8 cellular contexts compared by ENCODE assay signal in genomic region chr12:124321040-124321481, GRCh38. TPM values are rescaled to one million over a fixed set of nuclear protein-coding genes. Genes with fewer than 3 reads are reported as not detected.
A peak's percentile ranks its signal among the peaks of the same experiment; 100 is the strongest.
DNase-seq lines count a peak whose midpoint lies in the region; ATAC-seq and TF ChIP-seq lines count a peak whose summit lies in the region.

No MANE protein-coding gene starts in this region.

- no peak overlapping the region for H3K4me3 ChIP-seq in A673 (ENCODE audit: low read depth, low read length, poor library complexity, severe bottlenecking)
- no peak overlapping the region for H3K4me3 ChIP-seq in sigmoid colon

- TF ChIP-seq CTCF in A673 (conservative IDR thresholded peaks at IDR 0.05; ENCODE audit: low read depth, low read length): peak; percentile 86
- TF ChIP-seq CTCF in GM13976 (IDR thresholded peaks at IDR 0.05; ENCODE audit: borderline replicate concordance, control extremely low read depth, extremely low read depth, insufficient read depth, missing control alignments): peak; percentile 92
- TF ChIP-seq CTCF in sigmoid colon (IDR thresholded peaks at IDR 0.05): peak; percentile 64 to 93 (median 89)

- TF ChIP-seq EP300 in sigmoid colon (IDR thresholded peaks at IDR 0.05): no peak

- CTCF ChIA-PET in A673 (lab: Charles Lee): no interaction called here

- POLR2A ChIA-PET in A673 (lab: Charles Lee; ENCODE audit: low non-redundant PET): no interaction called here

- no peak overlapping the region for H3K27ac ChIP-seq in A673 (ENCODE audit: low read depth, low read length, poor library complexity, severe bottlenecking)
- peak overlapping the region in 2 of 4 donors; percentile 0 to 22 for H3K27ac ChIP-seq in sigmoid colon

- ATAC-seq in HG03354 (IDR thresholded peaks at IDR 0.05; ENCODE audit: poor library complexity, severe bottlenecking, unreplicated experiment): peak; percentile 78
- ATAC-seq in left ventricle myocardium superior: peak; percentile 78
- no peak for ATAC-seq in GM21576 (IDR thresholded peaks at IDR 0.05; ENCODE audit: unreplicated experiment)

- H3K4me1 ChIP-seq in A673 (ENCODE audit: insufficient read depth, low read length, poor library complexity, severe bottlenecking) (no peaks in the 10 kb centered on the region), sigmoid colon (peaks cover 0 to 11% (median 5%) of the 10 kb centered on the region in 4 donors)

- TF ChIP-seq POLR2A in sigmoid colon (IDR thresholded peaks at IDR 0.05): no peak

- H3K36me3 ChIP-seq in A673 (ENCODE audit: insufficient read depth, low read length, poor library complexity, severe bottlenecking) (peaks cover 30% of the 10 kb centered on the region), sigmoid colon (peaks cover 26 to 35% (median 27%) of the 10 kb centered on the region in 4 donors)

- DNase-seq in A673 (ENCODE audit: low spot score) (peak; percentile 56), GM13976 (ENCODE audit: low spot score) (peak; percentile 88), T-helper 1 cell (peak in 4 of 5 donors; percentile 28 to 44 (median 32)), amniotic epithelial cell (ENCODE audit: low read depth) (peak; percentile 34), left ventricle myocardium superior (peak; percentile 82), sigmoid colon (no peak)

- intact Hi-C loops in A673 (cut with micrococcal nuclease; ENCODE audit: unreplicated experiment) (loop anchor here (1.0 to 5.0 kb wide), 3 partner anchors 146 to 284 kb away; no protein-coding TSS in a partner anchor), left ventricle myocardium superior (cut with micrococcal nuclease) (loop anchor here (5.0 kb wide), 1 partner anchor 284 kb away; no protein-coding TSS in a partner anchor), sigmoid colon (cut with DNase I) (loop anchor here (2.0 to 10.0 kb wide), 3 partner anchors 269 to 454 kb away; no protein-coding TSS in a partner anchor)

- no TSS peak for BruUV-seq in A673 (replicated peaks; lab: Mats Ljungman, UMichigan)

- WGBS in sigmoid colon, 2 donors: 26 to 35% methylated on average over 6 of the region's 6 CpGs

- in situ Hi-C loops in GM13976 (cut with MboI; ENCODE audit: low sequenced_read_pairs, unreplicated experiment): no loop called here

- H3K9me3 ChIP-seq in A673 (ENCODE audit: low read depth, low read length, poor library complexity, severe bottlenecking) (peaks cover 16% of the 10 kb centered on the region), sigmoid colon (peaks cover 0 to 8% (median 6%) of the 10 kb centered on the region in 4 donors)

- no peaks in the 10 kb centered on the region for H3K27me3 ChIP-seq in A673 (replicated peaks; ENCODE audit: insufficient read depth, low read depth, low read length, poor library complexity)
- no peaks in the 10 kb centered on the region for H3K27me3 ChIP-seq in sigmoid colon

RNA-seq across cellular contexts. Expression of gene RFLNA, which starts 26.2 kb away (rescaled TPM):
- 0.63 and 1.1 TPM in 2 replicates for total RNA-seq in A673 (2021)
- 0.10 TPM for total RNA-seq in left ventricle myocardium superior
- total RNA-seq in sigmoid colon: 1 to 10 TPM in 1 of 4 donors, under 1 TPM in 1, not detected in 2; 0.83 to 1.4 TPM
- 10 to 100 TPM; 17.6 to 57.1 (median 43.7) TPM for polyA plus RNA-seq in sigmoid colon
